In the genomic region with DNA sequence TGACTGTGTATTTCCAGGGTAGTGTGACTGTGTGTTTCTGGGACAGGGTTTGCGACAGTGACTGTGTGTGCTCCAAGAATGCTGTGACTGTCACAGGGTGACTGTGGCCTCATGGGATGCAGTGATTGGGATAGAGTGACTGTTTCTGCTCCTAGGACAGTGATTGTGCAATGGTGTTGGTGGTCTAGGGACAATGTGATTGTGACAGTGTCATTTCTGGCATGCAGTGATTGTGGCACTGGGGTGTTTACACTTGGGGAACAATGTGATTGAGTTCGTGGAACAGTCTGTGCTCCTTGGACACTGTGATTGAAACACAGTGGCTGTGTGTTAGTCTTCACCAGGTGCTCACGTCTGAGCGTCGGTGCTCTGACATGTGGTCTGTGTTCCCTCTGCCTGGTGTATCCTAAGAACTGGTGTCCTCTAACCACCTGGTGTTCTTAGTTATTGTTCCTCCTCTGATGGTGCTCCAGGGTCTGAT, we compare ENCODE assay signal across 10 cellular contexts. TPM values are rescaled to one million over a fixed set of nuclear protein-coding genes. Genes with fewer than 3 reads are reported as not detected.
DNase-seq lines count a peak whose midpoint lies in the region; ATAC-seq and TF ChIP-seq lines count a peak whose summit lies in the region.
"Had no signal": no experiment of that assay in that cellular context is flagged by ENCODE, and none has a peak within 500 bp of the region (broad histone marks: within the 10 kb centered on the region; RNA-seq: fewer than 3 reads in every experiment).

No MANE protein-coding gene starts in this region.

- H3K4me1 Mint-ChIP-seq in T-helper 1 cell treated with Interleukin-12 subunit alpha and Interleukin-12 subunit beta and Interleukin-4 antibody, amounts not matched to agents 30 μg/mL and 1 μg/mL, for 36 hours (ENCODE audit: low read depth) = peaks cover 50% of the 10 kb centered on the region
- H3K4me1 Mint-ChIP-seq in activated T-helper 17 cell treated with anti-CD3 and anti-CD28 coated beads, Interleukin-2, amount 50 U/mL, for 72 hours = peaks cover 39% of the 10 kb centered on the region
- H3K4me1 Mint-ChIP-seq in nephron progenitor cell (peaks cover 34% of the 10 kb centered on the region), progenitor cell of endocrine pancreas (ENCODE audit: low read depth) (peaks cover 8% of the 10 kb centered on the region)

- peaks cover 20% of the 10 kb centered on the region for H3K27me3 Mint-ChIP-seq in T-helper 1 cell treated with Interleukin-12 subunit alpha and Interleukin-12 subunit beta and Interleukin-4 antibody, amounts not matched to agents 30 μg/mL and 1 μg/mL, for 36 hours (ENCODE audit: low read depth)
- H3K27me3 Mint-ChIP-seq in activated T-helper 17 cell treated with anti-CD3 and anti-CD28 coated beads, Interleukin-2, amount 50 U/mL, for 72 hours = peaks cover 35% of the 10 kb centered on the region
- H3K27me3 Mint-ChIP-seq in nephron progenitor cell (ENCODE audit: low read depth, poor library complexity) (peaks cover 92% of the 10 kb centered on the region), progenitor cell of endocrine pancreas (peaks cover 84% of the 10 kb centered on the region)

- H3K4me3 Mint-ChIP-seq in T-helper 1 cell treated with Interleukin-12 subunit alpha and Interleukin-12 subunit beta and Interleukin-4 antibody, amounts not matched to agents 30 μg/mL and 1 μg/mL, for 36 hours = peak overlapping the region; percentile 89
- H3K4me3 Mint-ChIP-seq in activated T-helper 17 cell treated with anti-CD3 and anti-CD28 coated beads, Interleukin-2, amount 50 U/mL, for 72 hours = peak overlapping the region; percentile 74
- H3K4me3 Mint-ChIP-seq in nephron progenitor cell (peak overlapping the region; percentile 41), progenitor cell of endocrine pancreas (ENCODE audit: low read depth) (no peak overlapping the region)

- TF ChIP-seq CTCF in nephron progenitor cell (IDR thresholded peaks at IDR 0.05) (no peak), progenitor cell of endocrine pancreas (IDR thresholded peaks at IDR 0.05; ENCODE audit: unreplicated experiment) (no peak)

- H3K36me3 Mint-ChIP-seq in T-helper 1 cell treated with Interleukin-12 subunit alpha and Interleukin-12 subunit beta and Interleukin-4 antibody, amounts not matched to agents 30 μg/mL and 1 μg/mL, for 36 hours (ENCODE audit: low read depth) = peaks cover 16% of the 10 kb centered on the region
- peaks cover 8% of the 10 kb centered on the region for H3K36me3 Mint-ChIP-seq in activated T-helper 17 cell treated with anti-CD3 and anti-CD28 coated beads, Interleukin-2, amount 50 U/mL, for 72 hours (ENCODE audit: low read depth)
- H3K36me3 Mint-ChIP-seq in nephron progenitor cell (ENCODE audit: low read depth) = no peaks in the 10 kb centered on the region
- H3K36me3 Mint-ChIP-seq in progenitor cell of endocrine pancreas (ENCODE audit: insufficient read depth) = no peaks in the 10 kb centered on the region

- no peaks in the 10 kb centered on the region for H3K9me3 Mint-ChIP-seq in T-helper 1 cell treated with Interleukin-12 subunit alpha and Interleukin-12 subunit beta and Interleukin-4 antibody, amounts not matched to agents 30 μg/mL and 1 μg/mL, for 36 hours
- no peaks in the 10 kb centered on the region for H3K9me3 Mint-ChIP-seq in activated T-helper 17 cell treated with anti-CD3 and anti-CD28 coated beads, Interleukin-2, amount 50 U/mL, for 72 hours
- H3K9me3 Mint-ChIP-seq in nephron progenitor cell (no peaks in the 10 kb centered on the region), progenitor cell of endocrine pancreas (ENCODE audit: low read depth) (no peaks in the 10 kb centered on the region)

- intact Hi-C loops in left colon (cut with DNase I, micrococcal nuclease) = no loop called here

- H3K27ac Mint-ChIP-seq in T-helper 1 cell treated with Interleukin-12 subunit alpha and Interleukin-12 subunit beta and Interleukin-4 antibody, amounts not matched to agents 30 μg/mL and 1 μg/mL, for 36 hours = peak overlapping the region; percentile 84
- no peak overlapping the region for H3K27ac Mint-ChIP-seq in activated T-helper 17 cell treated with anti-CD3 and anti-CD28 coated beads, Interleukin-2, amount 50 U/mL, for 72 hours
- H3K27ac Mint-ChIP-seq in nephron progenitor cell (no peak overlapping the region), progenitor cell of endocrine pancreas (no peak overlapping the region)

- no peak for DNase-seq in T-helper 1 cell
- DNase-seq in HuH-7.5 (ENCODE audit: low spot score) = peak; percentile 55
- DNase-seq in nephron progenitor cell = no peak
- no peak for DNase-seq in progenitor cell of endocrine pancreas (ENCODE audit: low spot score, unreplicated experiment)
- no peak for DNase-seq in pons (ENCODE audit: low spot score)
- no peak for DNase-seq in left colon
- DNase-seq: ACHN; activated CD4-positive, CD25-positive, alpha-beta regulatory T cell had no signal

- ATAC-seq in activated T-helper 17 cell treated with anti-CD3 and anti-CD28 coated beads, Interleukin-2, amount 50 U/mL, for 72 hours (replicated peaks) = no peak
- no peak for ATAC-seq in left colon

RNA-seq across cellular contexts. Expression of a gene that starts 1.7 kb away (rescaled TPM):
- 1 to 10 TPM; 9.0 to 9.1 TPM for total RNA-seq in activated T-helper 17 cell treated with anti-CD3 and anti-CD28 coated beads, Interleukin-2, amount 50 U/mL, for 72 hours
- 0.72 and 0.87 TPM in 2 replicates for total RNA-seq in progenitor cell of endocrine pancreas
- total RNA-seq in left colon = 10 to 100 TPM; 13.8 to 14.3 TPM

RNA-seq across cellular contexts. Expression of a gene that starts 18.7 kb away (rescaled TPM):
- total RNA-seq in activated T-helper 17 cell treated with anti-CD3 and anti-CD28 coated beads, Interleukin-2, amount 50 U/mL, for 72 hours = 100 to 1,000 TPM; 140 to 226 TPM
- 148 and 149 TPM in 2 replicates for total RNA-seq in progenitor cell of endocrine pancreas
- 100 to 1,000 TPM; 129 to 161 TPM for total RNA-seq in left colon

RNA-seq across cellular contexts. Expression of a gene that starts 41.6 kb away (rescaled TPM):
- total RNA-seq in activated T-helper 17 cell treated with anti-CD3 and anti-CD28 coated beads, Interleukin-2, amount 50 U/mL, for 72 hours = 100 to 1,000 TPM; 221 to 245 TPM
- total RNA-seq in progenitor cell of endocrine pancreas (147 and 148 TPM in 2 replicates), left colon (100 to 1,000 TPM in 1 of 2 donors, 10 to 100 TPM in 1; 91.1 to 104 TPM)
